ENCODE assay signal across 1 cellular context in the genomic region with DNA sequence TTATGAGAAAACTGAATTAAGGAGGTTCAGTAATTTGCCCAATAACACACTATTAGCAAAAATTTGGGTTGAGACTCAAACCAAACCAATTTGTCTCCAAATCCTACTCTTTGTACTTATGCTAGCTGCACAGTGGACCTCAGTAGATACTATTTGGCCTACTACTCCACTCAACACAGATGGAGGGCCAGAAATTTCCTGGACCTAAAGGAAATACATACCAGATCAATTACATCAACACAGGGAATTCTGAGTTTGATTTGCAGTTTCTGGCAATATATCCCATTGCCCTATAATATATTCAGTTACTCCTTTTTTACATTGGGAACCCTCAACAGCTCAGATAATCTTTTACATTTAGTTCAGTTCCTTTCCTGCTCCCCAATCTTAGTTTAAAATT.
TF ChIP-seq lines count a peak whose summit lies in the region.

No MANE protein-coding gene starts in this region.

TF ChIP-seq in GM23338, 12 proteins besides CTCF, POLR2A, EP300 and RAD21 (continued from another document):
- TF ChIP-seq, protein P1, sequence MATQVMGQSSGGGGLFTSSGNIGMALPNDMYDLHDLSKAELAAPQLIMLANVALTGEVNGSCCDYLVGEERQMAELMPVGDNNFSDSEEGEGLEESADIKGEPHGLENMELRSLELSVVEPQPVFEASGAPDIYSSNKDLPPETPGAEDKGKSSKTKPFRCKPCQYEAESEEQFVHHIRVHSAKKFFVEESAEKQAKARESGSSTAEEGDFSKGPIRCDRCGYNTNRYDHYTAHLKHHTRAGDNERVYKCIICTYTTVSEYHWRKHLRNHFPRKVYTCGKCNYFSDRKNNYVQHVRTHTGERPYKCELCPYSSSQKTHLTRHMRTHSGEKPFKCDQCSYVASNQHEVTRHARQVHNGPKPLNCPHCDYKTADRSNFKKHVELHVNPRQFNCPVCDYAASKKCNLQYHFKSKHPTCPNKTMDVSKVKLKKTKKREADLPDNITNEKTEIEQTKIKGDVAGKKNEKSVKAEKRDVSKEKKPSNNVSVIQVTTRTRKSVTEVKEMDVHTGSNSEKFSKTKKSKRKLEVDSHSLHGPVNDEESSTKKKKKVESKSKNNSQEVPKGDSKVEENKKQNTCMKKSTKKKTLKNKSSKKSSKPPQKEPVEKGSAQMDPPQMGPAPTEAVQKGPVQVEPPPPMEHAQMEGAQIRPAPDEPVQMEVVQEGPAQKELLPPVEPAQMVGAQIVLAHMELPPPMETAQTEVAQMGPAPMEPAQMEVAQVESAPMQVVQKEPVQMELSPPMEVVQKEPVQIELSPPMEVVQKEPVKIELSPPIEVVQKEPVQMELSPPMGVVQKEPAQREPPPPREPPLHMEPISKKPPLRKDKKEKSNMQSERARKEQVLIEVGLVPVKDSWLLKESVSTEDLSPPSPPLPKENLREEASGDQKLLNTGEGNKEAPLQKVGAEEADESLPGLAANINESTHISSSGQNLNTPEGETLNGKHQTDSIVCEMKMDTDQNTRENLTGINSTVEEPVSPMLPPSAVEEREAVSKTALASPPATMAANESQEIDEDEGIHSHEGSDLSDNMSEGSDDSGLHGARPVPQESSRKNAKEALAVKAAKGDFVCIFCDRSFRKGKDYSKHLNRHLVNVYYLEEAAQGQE (IDR thresholded peaks at IDR 0.05; ENCODE audit: unreplicated experiment), result no peak
- TF ChIP-seq JUNB (IDR thresholded peaks at IDR 0.05; ENCODE audit: unreplicated experiment) (no peak), CREB1 (CRISPR knock-in tag; IDR thresholded peaks at IDR 0.05; ENCODE audit: low read depth) (no peak)
TF ChIP-seq in GM23338: peak in this region for 0.
